ENCODE assay signal across 1 cellular context in the genomic region with DNA sequence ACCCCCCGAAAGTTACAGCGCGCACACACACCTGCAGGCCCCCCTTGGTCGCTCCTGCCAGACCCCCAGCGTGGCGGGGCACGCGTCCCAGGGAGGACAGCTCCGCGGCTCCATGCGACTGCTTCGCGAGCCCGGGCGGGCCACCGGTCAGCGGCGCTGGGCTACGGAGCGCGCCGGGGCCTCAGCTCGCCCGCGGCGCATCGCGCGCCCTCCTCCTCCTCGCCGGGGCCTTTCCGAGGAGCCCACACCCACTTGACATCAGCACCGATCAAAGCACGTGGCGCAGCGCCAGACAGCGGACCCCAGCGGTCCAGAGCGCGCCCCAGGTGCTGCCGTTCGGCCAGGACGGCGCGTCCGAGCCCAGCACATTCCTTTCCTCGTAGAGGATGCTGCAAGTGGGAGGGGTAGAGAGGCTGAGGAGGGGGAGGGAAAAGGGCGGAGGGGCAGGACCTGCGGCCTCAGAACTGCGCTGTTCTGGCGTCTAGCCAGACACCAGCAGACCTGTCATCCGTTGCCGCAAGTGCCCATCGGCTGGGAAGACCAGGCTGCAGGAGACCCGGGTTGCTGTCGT.
TF ChIP-seq lines count a peak whose summit lies in the region.

No MANE protein-coding gene starts in this region.

TF ChIP-seq in HepG2, 621 proteins besides CTCF, POLR2A, EP300 and RAD21 (continued from another document and continues in another):
- TF ChIP-seq, protein P1, sequence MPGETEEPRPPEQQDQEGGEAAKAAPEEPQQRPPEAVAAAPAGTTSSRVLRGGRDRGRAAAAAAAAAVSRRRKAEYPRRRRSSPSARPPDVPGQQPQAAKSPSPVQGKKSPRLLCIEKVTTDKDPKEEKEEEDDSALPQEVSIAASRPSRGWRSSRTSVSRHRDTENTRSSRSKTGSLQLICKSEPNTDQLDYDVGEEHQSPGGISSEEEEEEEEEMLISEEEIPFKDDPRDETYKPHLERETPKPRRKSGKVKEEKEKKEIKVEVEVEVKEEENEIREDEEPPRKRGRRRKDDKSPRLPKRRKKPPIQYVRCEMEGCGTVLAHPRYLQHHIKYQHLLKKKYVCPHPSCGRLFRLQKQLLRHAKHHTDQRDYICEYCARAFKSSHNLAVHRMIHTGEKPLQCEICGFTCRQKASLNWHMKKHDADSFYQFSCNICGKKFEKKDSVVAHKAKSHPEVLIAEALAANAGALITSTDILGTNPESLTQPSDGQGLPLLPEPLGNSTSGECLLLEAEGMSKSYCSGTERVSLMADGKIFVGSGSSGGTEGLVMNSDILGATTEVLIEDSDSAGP (CRISPR knock-in tag; IDR thresholded peaks at IDR 0.05; ENCODE audit: borderline replicate concordance): peak; percentile 43; the same call in 1 of the 2 replicates
- TF ChIP-seq ZNF556 (CRISPR knock-in tag; IDR thresholded peaks at IDR 0.05; ENCODE audit: borderline replicate concordance) (0 out of 2 replicates have a peak, but pooled peaks have one; percentile 43), ZBTB8A (CRISPR knock-in tag; IDR thresholded peaks at IDR 0.05; ENCODE audit: borderline replicate concordance, low read depth) (no peak), HOXA3 (CRISPR knock-in tag; IDR thresholded peaks at IDR 0.05) (0 out of 2 replicates have a peak, but pooled peaks have one; percentile 25), MYC (CRISPR knock-in tag; IDR thresholded peaks at IDR 0.05; ENCODE audit: borderline replicate concordance) (peak; percentile 57; the same call in 1 of the 2 replicates), HBP1 (CRISPR knock-in tag; IDR thresholded peaks at IDR 0.05; ENCODE audit: low read depth) (no peak), ZNF34 (CRISPR knock-in tag; IDR thresholded peaks at IDR 0.05; ENCODE audit: borderline replicate concordance) (no peak), BCL6 (CRISPR knock-in tag; IDR thresholded peaks at IDR 0.05) (no peak), HCFC1 (IDR thresholded peaks at IDR 0.05; ENCODE audit: low read depth, low read length) (no peak), GZF1 (CRISPR knock-in tag; IDR thresholded peaks at IDR 0.05) (no peak), NR0B2 (CRISPR knock-in tag; IDR thresholded peaks at IDR 0.05) (no peak), BHLHE40 (IDR thresholded peaks at IDR 0.05; ENCODE audit: low read length) (no peak), ZNF512 (CRISPR knock-in tag; IDR thresholded peaks at IDR 0.05) (no peak), TP53 (CRISPR knock-in tag; conservative IDR thresholded peaks at IDR 0.05) (no peak), SP5 (CRISPR knock-in tag; IDR thresholded peaks at IDR 0.05; ENCODE audit: borderline replicate concordance, low read depth) (no peak), HNRNPK (IDR thresholded peaks at IDR 0.05; ENCODE audit: low read depth, low read length, poor library complexity, severe bottlenecking) (peak; percentile 34), ZEB1 (IDR thresholded peaks at IDR 0.05; ENCODE audit: insufficient replicate concordance, low read depth) (no peak), HOXA7 (CRISPR knock-in tag; IDR thresholded peaks at IDR 0.05) (no peak), ZBTB10 (CRISPR knock-in tag; IDR thresholded peaks at IDR 0.05; ENCODE audit: borderline replicate concordance) (no peak), ZNF614 (CRISPR knock-in tag; IDR thresholded peaks at IDR 0.05; ENCODE audit: borderline replicate concordance) (no peak), DBP (CRISPR knock-in tag; IDR thresholded peaks at IDR 0.05; ENCODE audit: not compliant biosample characterization) (no peak), KIAA2018 (CRISPR knock-in tag; IDR thresholded peaks at IDR 0.05; ENCODE audit: borderline replicate concordance) (no peak), BRD4 (CRISPR knock-in tag; IDR thresholded peaks at IDR 0.05) (no peak), ZBTB34 (CRISPR knock-in tag; IDR thresholded peaks at IDR 0.05) (no peak), MEIS1 (CRISPR knock-in tag; IDR thresholded peaks at IDR 0.05; ENCODE audit: borderline replicate concordance) (0 out of 2 replicates have a peak, but pooled peaks have one; percentile 53), KDM2A (CRISPR knock-in tag; IDR thresholded peaks at IDR 0.05; ENCODE audit: borderline replicate concordance, low read depth) (no peak), SMAD3 (CRISPR knock-in tag; IDR thresholded peaks at IDR 0.05) (no peak), ZNF350 (CRISPR knock-in tag; IDR thresholded peaks at IDR 0.05; ENCODE audit: borderline replicate concordance, low read depth) (no peak), ZNF879 (CRISPR knock-in tag; IDR thresholded peaks at IDR 0.05) (no peak), MTA3 (CRISPR knock-in tag; IDR thresholded peaks at IDR 0.05) (no peak), ZC3H13 (CRISPR knock-in tag; IDR thresholded peaks at IDR 0.05) (no peak), THAP11 (CRISPR knock-in tag; IDR thresholded peaks at IDR 0.05) (no peak)
- TF ChIP-seq, protein P2, sequence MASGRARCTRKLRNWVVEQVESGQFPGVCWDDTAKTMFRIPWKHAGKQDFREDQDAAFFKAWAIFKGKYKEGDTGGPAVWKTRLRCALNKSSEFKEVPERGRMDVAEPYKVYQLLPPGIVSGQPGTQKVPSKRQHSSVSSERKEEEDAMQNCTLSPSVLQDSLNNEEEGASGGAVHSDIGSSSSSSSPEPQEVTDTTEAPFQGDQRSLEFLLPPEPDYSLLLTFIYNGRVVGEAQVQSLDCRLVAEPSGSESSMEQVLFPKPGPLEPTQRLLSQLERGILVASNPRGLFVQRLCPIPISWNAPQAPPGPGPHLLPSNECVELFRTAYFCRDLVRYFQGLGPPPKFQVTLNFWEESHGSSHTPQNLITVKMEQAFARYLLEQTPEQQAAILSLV (CRISPR knock-in tag; IDR thresholded peaks at IDR 0.05; ENCODE audit: borderline replicate concordance): no peak
- TF ChIP-seq, protein P3, sequence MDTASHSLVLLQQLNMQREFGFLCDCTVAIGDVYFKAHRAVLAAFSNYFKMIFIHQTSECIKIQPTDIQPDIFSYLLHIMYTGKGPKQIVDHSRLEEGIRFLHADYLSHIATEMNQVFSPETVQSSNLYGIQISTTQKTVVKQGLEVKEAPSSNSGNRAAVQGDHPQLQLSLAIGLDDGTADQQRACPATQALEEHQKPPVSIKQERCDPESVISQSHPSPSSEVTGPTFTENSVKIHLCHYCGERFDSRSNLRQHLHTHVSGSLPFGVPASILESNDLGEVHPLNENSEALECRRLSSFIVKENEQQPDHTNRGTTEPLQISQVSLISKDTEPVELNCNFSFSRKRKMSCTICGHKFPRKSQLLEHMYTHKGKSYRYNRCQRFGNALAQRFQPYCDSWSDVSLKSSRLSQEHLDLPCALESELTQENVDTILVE (CRISPR knock-in tag; IDR thresholded peaks at IDR 0.05): no peak
